ENCODE assay signal across 11 cellular contexts in genomic region chr22:19295733-19296132, GRCh38.
"Had no signal": no experiment of that assay in that cellular context is flagged by ENCODE, and none has a peak within 500 bp of the region (broad histone marks: within the 10 kb centered on the region; RNA-seq: fewer than 3 reads in every experiment).

No MANE protein-coding gene starts in this region.

- H3K9me3 ChIP-seq: HAP-1 had no signal

- H3K36me3 ChIP-seq: HAP-1 had no signal

- H3K4me3 ChIP-seq: GM23248, GM23338, HAP-1 had no signal

- H3K27ac ChIP-seq: GM23248 had no signal

- ATAC-seq: GM23338, HCT116 had no signal

- H3K4me2 ChIP-seq: GM23338 had no signal

- H3K9ac ChIP-seq: GM23248 had no signal

- DNase-seq: GM23248, GOT3, H7, H9, HCEC 1CT, HFFc6 had no signal

- FAIRE-seq: H1, H54 had no signal
